Comparison of ENCODE assay signal across 8 cellular contexts in the genomic region with DNA sequence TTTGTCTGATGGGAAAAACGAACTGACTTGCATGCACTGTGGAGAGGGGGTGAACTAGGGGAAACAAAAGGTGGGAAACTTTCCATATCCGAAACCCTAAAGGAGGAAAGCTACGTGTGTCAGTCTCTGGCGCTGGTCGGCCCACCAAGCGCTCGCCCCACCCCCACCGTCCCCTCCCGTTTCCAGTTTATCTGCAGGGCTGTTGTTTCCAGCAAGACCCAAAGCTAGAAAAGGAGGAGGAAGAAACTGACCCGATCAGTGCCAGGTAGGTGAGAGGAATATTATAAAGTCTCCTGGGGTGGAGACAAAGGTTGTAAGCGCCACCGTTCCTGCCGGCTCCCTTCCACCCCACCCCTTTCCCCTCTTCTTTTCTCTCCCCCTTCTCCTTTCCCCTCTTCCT. TPM values are rescaled to one million over a fixed set of nuclear protein-coding genes. Genes with fewer than 3 reads are reported as not detected.
A peak's percentile ranks its signal among the peaks of the same experiment; 100 is the strongest.
DNase-seq lines count a peak whose midpoint lies in the region; ATAC-seq, FAIRE-seq and TF ChIP-seq lines count a peak whose summit lies in the region.

No MANE protein-coding gene starts in this region.

- peaks cover 0 to 3% (median 0%) of the 10 kb centered on the region in 11 donors for H3K9me3 Mint-ChIP-seq in naive thymus-derived CD4-positive, alpha-beta T cell

- no peak for TF ChIP-seq CTCF in PC-9 (conservative IDR thresholded peaks at IDR 0.05)
- no peak for TF ChIP-seq CTCF in endothelial cell of umbilical vein (IDR thresholded peaks at IDR 0.05; ENCODE audit: extremely low read depth in 1 of 2, insufficient read depth in 1 of 2, low read depth in 1 of 2, low read length in 2 of 2)

- no peak for TF ChIP-seq POLR2A in endothelial cell of umbilical vein (IDR thresholded peaks at IDR 0.05; ENCODE audit: low read depth, low read length)

- DNase-seq in PC-9, result no peak
- DNase-seq in endothelial cell of umbilical vein (ENCODE audit: low read depth, low spot score), result peak; percentile 23
- no peak for DNase-seq in naive thymus-derived CD4-positive, alpha-beta T cell
- DNase-seq in midbrain (lab: John Stamatoyannopoulos, UW), result no peak
- no peak for DNase-seq in NCI-H1092 treated with DMSO at 0.1 percent for 48 hours (lab: John Stamatoyannopoulos, UW)
- DNase-seq in NCI-H774 (lab: John Stamatoyannopoulos, UW), result no peak
- DNase-seq in inferior parietal cortex (ENCODE audit: extremely low spot score), result no peak

- CTCF ChIA-PET in PC-9 (lab: Charles Lee) (no interaction called here), endothelial cell of umbilical vein (lab: Charles Lee) (interaction anchor here (1.1 to 3.7 kb wide), 3 partner anchors 14 to 108 kb away, joined by 7 to 27 read pairs (median 12); a partner anchor contains a TSS)
- CTCF ChIA-PET in naive thymus-derived CD4-positive, alpha-beta T cell (lab: Charles Lee), result no interaction called here

- no peaks in the 10 kb centered on the region for H3K9me1 ChIP-seq in endothelial cell of umbilical vein (replicated peaks; ENCODE audit: control insufficient read depth, extremely low read depth, insufficient read depth, low read length)

- 0 out of 2 replicates have a peak overlapping the region, but pooled peaks have one; percentile 9 for H3K27ac ChIP-seq in PC-9
- peak overlapping the region; percentile 91 for H3K27ac ChIP-seq in endothelial cell of umbilical vein (ENCODE audit: insufficient read depth, low read depth, low read length)
- peak overlapping the region; percentile 52 for H3K27ac ChIP-seq in naive thymus-derived CD4-positive, alpha-beta T cell (ENCODE audit: low read depth, low read length)

- peaks cover 0 to 20% (median 11%) of the 10 kb centered on the region in 7 donors for H3K4me1 Mint-ChIP-seq in naive thymus-derived CD4-positive, alpha-beta T cell

- no peak for FAIRE-seq in endothelial cell of umbilical vein (lab: Jason Lieb, UNC)

- H3K27me3 Mint-ChIP-seq in naive thymus-derived CD4-positive, alpha-beta T cell, result peaks cover 0 to 8% (median 0%) of the 10 kb centered on the region in 5 donors

- H3K27me3 ChIP-seq in PC-9 (ENCODE audit: insufficient read depth, low read depth), result no peaks in the 10 kb centered on the region
- no peaks in the 10 kb centered on the region for H3K27me3 ChIP-seq in endothelial cell of umbilical vein (ENCODE audit: control insufficient read depth in 2 of 2, insufficient read depth in 2 of 2, low read length in 2 of 2)
- H3K27me3 ChIP-seq in naive thymus-derived CD4-positive, alpha-beta T cell (ENCODE audit: control insufficient read depth in 2 of 2, insufficient read depth in 2 of 2, low read length in 2 of 2), result no peaks in the 10 kb centered on the region

- peak overlapping the region; percentile 79 to 91 (median 88) for H3K4me3 Mint-ChIP-seq in naive thymus-derived CD4-positive, alpha-beta T cell

- H3K79me2 ChIP-seq in PC-9 (ENCODE audit: low read depth), result peaks cover 7% of the 10 kb centered on the region; the same call in 1 of the 2 replicates
- H3K79me2 ChIP-seq in endothelial cell of umbilical vein (ENCODE audit: control insufficient read depth, insufficient read depth, low read length), result peaks cover 20% of the 10 kb centered on the region

- H3K4me1 ChIP-seq in PC-9 (replicated peaks; ENCODE audit: insufficient read depth) (peaks cover 14% of the 10 kb centered on the region), endothelial cell of umbilical vein (ENCODE audit: control insufficient read depth, extremely low read depth, insufficient read depth, low read length) (peaks cover 22% of the 10 kb centered on the region)
- no peaks in the 10 kb centered on the region for H3K4me1 ChIP-seq in naive thymus-derived CD4-positive, alpha-beta T cell (ENCODE audit: control insufficient read depth in 2 of 2, insufficient read depth in 2 of 2, low read length in 2 of 2)

- peak overlapping the region; percentile 72 for H3K4me3 ChIP-seq in PC-9
- peak overlapping the region; percentile 81 to 97 (median 90) for H3K4me3 ChIP-seq in endothelial cell of umbilical vein (replicated peaks in 1 of 3; ENCODE audit: insufficient read depth in 1 of 3, low read depth in 1 of 3, low read length in 3 of 3)
- peak overlapping the region; percentile 62 for H3K4me3 ChIP-seq in naive thymus-derived CD4-positive, alpha-beta T cell (ENCODE audit: low read length)

- peak overlapping the region; percentile 98 for H3K9ac ChIP-seq in endothelial cell of umbilical vein (replicated peaks; ENCODE audit: extremely low read depth, insufficient read depth, low read length)

- no peaks in the 10 kb centered on the region for H3F3A ChIP-seq in PC-9 (ENCODE audit: insufficient read depth, low read depth)

- H3K4me2 ChIP-seq in PC-9, result peak overlapping the region; percentile 88
- H3K4me2 ChIP-seq in endothelial cell of umbilical vein (ENCODE audit: insufficient read depth, low read length), result peak overlapping the region; percentile 76

- no peaks in the 10 kb centered on the region for H3K9me3 ChIP-seq in PC-9 (ENCODE audit: insufficient read depth, low read depth)
- no peaks in the 10 kb centered on the region for H3K9me3 ChIP-seq in endothelial cell of umbilical vein (replicated peaks; ENCODE audit: control insufficient read depth, insufficient read depth, low read length)
- H3K9me3 ChIP-seq in naive thymus-derived CD4-positive, alpha-beta T cell (ENCODE audit: control insufficient read depth in 2 of 3, low read length in 3 of 3), result no peaks in the 10 kb centered on the region

- H3K36me3 Mint-ChIP-seq in naive thymus-derived CD4-positive, alpha-beta T cell, result no peaks in the 10 kb centered on the region

- BruUV-seq in PC-9 (replicated peaks; lab: Mats Ljungman, UMichigan) (TSS peak; percentile 88), endothelial cell of umbilical vein (replicated peaks; lab: Mats Ljungman, UMichigan) (no TSS peak)

- peak overlapping the region in 5 of 9 donors; percentile 12 to 88 (median 72) for H3K27ac Mint-ChIP-seq in naive thymus-derived CD4-positive, alpha-beta T cell

- dilution Hi-C loops in endothelial cell of umbilical vein (cut with MboI; ENCODE audit: extremely low pct_ligation_motif_present, low sequenced_read_pairs), result no loop called here

- peak; percentile 17 for ATAC-seq in GM18502 (IDR thresholded peaks at IDR 0.05; ENCODE audit: poor library complexity, unreplicated experiment)
- no peak for ATAC-seq in naive thymus-derived CD4-positive, alpha-beta T cell

- POLR2A ChIA-PET in PC-9 (lab: Charles Lee; ENCODE audit: unreplicated experiment) (interaction anchor here (0.7 kb wide), 3 partner anchors 14 to 1939 kb away, joined by 4 to 10 read pairs (median 6); no protein-coding TSS in a partner anchor), endothelial cell of umbilical vein (lab: Charles Lee) (interaction anchor here (2.3 kb wide), 1 partner anchor 19 kb away, joined by 7 read pairs; a partner anchor contains a TSS)
- POLR2A ChIA-PET in naive thymus-derived CD4-positive, alpha-beta T cell (lab: Charles Lee), result interaction anchor here (1.2 kb wide), 1 partner anchor 10 kb away, joined by 4 read pairs; no protein-coding TSS in a partner anchor

- H4K20me1 ChIP-seq in PC-9 (ENCODE audit: insufficient read depth), result no peaks in the 10 kb centered on the region
- no peaks in the 10 kb centered on the region for H4K20me1 ChIP-seq in endothelial cell of umbilical vein (replicated peaks; ENCODE audit: control insufficient read depth, extremely low read depth, insufficient read depth, low read length)

- intact Hi-C loops in PC-9 (cut with micrococcal nuclease; ENCODE audit: unreplicated experiment) (no loop called here), endothelial cell of umbilical vein (cut with micrococcal nuclease) (loop anchor here (1.0 to 5.0 kb wide), 2 partner anchors 47 to 105 kb away; no protein-coding TSS in a partner anchor)
- intact Hi-C loops in naive thymus-derived CD4-positive, alpha-beta T cell (cut with micrococcal nuclease), result loop anchor here in 1 of 2 donors (2.0 kb wide), 2 partner anchors 14 to 20 kb away; a partner anchor contains a TSS

- H3K36me3 ChIP-seq in PC-9 (ENCODE audit: low read depth) (no peaks in the 10 kb centered on the region), endothelial cell of umbilical vein (ENCODE audit: control insufficient read depth in 2 of 2, extremely low read depth in 1 of 2, insufficient read depth in 2 of 2, low read length in 2 of 2) (no peaks in the 10 kb centered on the region)
- no peaks in the 10 kb centered on the region for H3K36me3 ChIP-seq in naive thymus-derived CD4-positive, alpha-beta T cell (ENCODE audit: control insufficient read depth in 2 of 3, insufficient read depth in 3 of 3, low read length in 3 of 3)

- no peaks in the 10 kb centered on the region for H3K9me2 ChIP-seq in PC-9 (ENCODE audit: insufficient read depth)

- H2AFZ ChIP-seq in PC-9 (peak overlapping the region; percentile 91), endothelial cell of umbilical vein (ENCODE audit: low read depth, low read length) (no peak overlapping the region)

RNA-seq across cellular contexts. Expression of a gene that starts 0.6 kb away (rescaled TPM):
- total RNA-seq in PC-9 (2021), result 44.4 and 57.1 TPM in 2 replicates
- total RNA-seq in endothelial cell of umbilical vein, result 98.3 and 99.2 TPM in 2 replicates
- 37.2 and 61.7 TPM in 2 replicates for polyA plus RNA-seq in endothelial cell of umbilical vein
- 77.2 and 78.1 TPM in 2 replicates for polyA plus RNA-seq in endothelial cell of umbilical vein (2011; cell fraction: cytosol; rRNA removed)
- polyA plus RNA-seq in endothelial cell of umbilical vein (2011; cell fraction: nucleus; rRNA removed), result 40.4 and 68.7 TPM in 2 replicates
- 168 and 221 TPM in 2 replicates for polyA plus RNA-seq in endothelial cell of umbilical vein (2012)
- 8.1 and 10.6 TPM in 2 replicates for polyA minus RNA-seq in endothelial cell of umbilical vein
- 1.7 TPM for polyA minus RNA-seq in endothelial cell of umbilical vein (2011; cell fraction: cytosol; rRNA and poly(A)+ RNA removed)
- 16.7 and 18.2 TPM in 2 replicates for polyA minus RNA-seq in endothelial cell of umbilical vein (2011; cell fraction: nucleus; rRNA and poly(A)+ RNA removed)
- 1 to 10 TPM in 4 of 5 experiments, under 1 TPM in 1; 0.51 to 4.2 (median 1.1) TPM for total RNA-seq in naive thymus-derived CD4-positive, alpha-beta T cell
- 1 to 10 TPM in 1 of 2 donors, under 1 TPM in 1; 0.53 to 5.8 TPM for polyA plus RNA-seq in naive thymus-derived CD4-positive, alpha-beta T cell

RNA-seq across cellular contexts. Expression of a gene that starts 19.4 kb away (rescaled TPM):
- total RNA-seq in PC-9 (2021) (120 and 130 TPM in 2 replicates), endothelial cell of umbilical vein (227 and 233 TPM in 2 replicates)
- polyA plus RNA-seq in endothelial cell of umbilical vein, result 235 and 332 TPM in 2 replicates
- polyA plus RNA-seq in endothelial cell of umbilical vein (2011; cell fraction: cytosol; rRNA removed), result 334 and 366 TPM in 2 replicates
- polyA plus RNA-seq in endothelial cell of umbilical vein (2011; cell fraction: nucleus; rRNA removed), result 160 and 210 TPM in 2 replicates
- 392 and 441 TPM in 2 replicates for polyA plus RNA-seq in endothelial cell of umbilical vein (2012)
- 115 and 146 TPM in 2 replicates for polyA minus RNA-seq in endothelial cell of umbilical vein
- 10.8 TPM for polyA minus RNA-seq in endothelial cell of umbilical vein (2011; cell fraction: cytosol; rRNA and poly(A)+ RNA removed)
- 24.7 and 35.3 TPM in 2 replicates for polyA minus RNA-seq in endothelial cell of umbilical vein (2011; cell fraction: nucleus; rRNA and poly(A)+ RNA removed)
- total RNA-seq in naive thymus-derived CD4-positive, alpha-beta T cell, result 10 to 100 TPM in 3 of 5 experiments, 1 to 10 TPM in 2; 5.9 to 75.5 (median 28.0) TPM
- polyA plus RNA-seq in naive thymus-derived CD4-positive, alpha-beta T cell, result 100 to 1,000 TPM; 157 to 192 TPM

RNA-seq across cellular contexts. Expression of a gene that starts 26.9 kb away (rescaled TPM):
- total RNA-seq in PC-9 (2021) (not detected in 2 replicates), endothelial cell of umbilical vein (8.2 and 10.5 TPM in 2 replicates)
- polyA plus RNA-seq in endothelial cell of umbilical vein, result 4.2 and 4.6 TPM in 2 replicates
- 5.6 and 6.2 TPM in 2 replicates for polyA plus RNA-seq in endothelial cell of umbilical vein (2011; cell fraction: cytosol; rRNA removed)
- 2.6 TPM in 2 replicates for polyA plus RNA-seq in endothelial cell of umbilical vein (2011; cell fraction: nucleus; rRNA removed)
- polyA plus RNA-seq in endothelial cell of umbilical vein (2012), result 4.4 and 8.0 TPM in 2 replicates
- 1.3 and 3.2 TPM in 2 replicates for polyA minus RNA-seq in endothelial cell of umbilical vein
- polyA minus RNA-seq in endothelial cell of umbilical vein (2011; cell fraction: cytosol; rRNA and poly(A)+ RNA removed), result not detected
- 0.63 TPM in 1 of 2 replicates, not detected in the other for polyA minus RNA-seq in endothelial cell of umbilical vein (2011; cell fraction: nucleus; rRNA and poly(A)+ RNA removed)
- total RNA-seq in naive thymus-derived CD4-positive, alpha-beta T cell, result not detected
- not detected for polyA plus RNA-seq in naive thymus-derived CD4-positive, alpha-beta T cell

RNA-seq across cellular contexts. Expression of a gene that starts 46.1 kb away (rescaled TPM):
- 4.7 and 6.9 TPM in 2 replicates for total RNA-seq in PC-9 (2021)
- 0.88 and 1.4 TPM in 2 replicates for total RNA-seq in endothelial cell of umbilical vein
- polyA plus RNA-seq in endothelial cell of umbilical vein, result 0.92 and 1.4 TPM in 2 replicates
- polyA plus RNA-seq in endothelial cell of umbilical vein (2011; cell fraction: cytosol; rRNA removed), result 1.9 and 2.1 TPM in 2 replicates
- polyA plus RNA-seq in endothelial cell of umbilical vein (2011; cell fraction: nucleus; rRNA removed), result 1.1 and 1.5 TPM in 2 replicates
- 0.80 and 0.88 TPM in 2 replicates for polyA plus RNA-seq in endothelial cell of umbilical vein (2012)
- 1.3 and 3.2 TPM in 2 replicates for polyA minus RNA-seq in endothelial cell of umbilical vein
- not detected for polyA minus RNA-seq in endothelial cell of umbilical vein (2011; cell fraction: cytosol; rRNA and poly(A)+ RNA removed)
- polyA minus RNA-seq in endothelial cell of umbilical vein (2011; cell fraction: nucleus; rRNA and poly(A)+ RNA removed), result 0.77 and 0.87 TPM in 2 replicates
- 10 to 100 TPM in 4 of 5 experiments, 1 to 10 TPM in 1; 4.8 to 48.5 (median 42.1) TPM for total RNA-seq in naive thymus-derived CD4-positive, alpha-beta T cell
- polyA plus RNA-seq in naive thymus-derived CD4-positive, alpha-beta T cell, result 100 to 1,000 TPM in 1 of 2 donors, 10 to 100 TPM in 1; 92.5 to 126 TPM

Comparison
In these comparisons a context has a peak if more than half of its experiments do, and no peak if none do; other contexts are left out.
1. H3K27ac ChIP-seq: peak in every context shown above with its lines; median percentile 91 in endothelial cell of umbilical vein; 52 in naive thymus-derived CD4-positive, alpha-beta T cell; 9 in PC-9.